ENCODE assay signal across 11 cellular contexts in the genomic region with DNA sequence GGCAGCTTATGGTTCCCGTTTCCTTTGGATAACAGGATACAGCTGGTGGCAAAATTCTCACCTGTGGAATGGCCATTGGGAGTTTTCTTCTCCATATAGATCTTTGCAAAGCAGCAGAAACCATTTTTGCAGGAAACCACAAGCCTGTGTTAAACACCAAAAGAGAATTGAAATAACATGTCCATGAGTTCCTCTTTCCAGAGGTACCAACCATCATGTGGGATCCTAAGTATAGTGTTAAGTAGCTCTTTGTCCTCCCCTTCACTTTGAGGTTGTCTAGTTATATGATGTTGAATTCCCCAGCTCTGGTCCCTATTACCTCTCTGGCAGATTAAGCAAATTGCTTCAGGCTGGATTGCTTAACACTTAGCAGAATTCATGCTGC.
A peak's percentile ranks its signal among the peaks of the same experiment; 100 is the strongest.
DNase-seq lines count a peak whose midpoint lies in the region; ATAC-seq and TF ChIP-seq lines count a peak whose summit lies in the region.
"Had no signal": no experiment of that assay in that cellular context is flagged by ENCODE, and none has a peak within 500 bp of the region (broad histone marks: within the 10 kb centered on the region; RNA-seq: fewer than 3 reads in every experiment).

No MANE protein-coding gene starts in this region.

- WGBS in psoas muscle, 3 donors, result 69 to 78% (median 76%) methylated on average over 1 of the region's 1 CpG

- POLR2A ChIA-PET in CD4-positive, alpha-beta T cell (lab: Charles Lee), result no interaction called here

- H3K4me3 Mint-ChIP-seq in CD4-positive, alpha-beta T cell, result no peak overlapping the region
- H3K4me3 Mint-ChIP-seq: activated naive CD4-positive, alpha-beta T cell treated with anti-CD3 and anti-CD28 coated beads, Interleukin-2, amount 50 U/mL, for 24 hours; neural progenitor cell had no signal

- CTCF ChIA-PET in CD4-positive, alpha-beta T cell (lab: Charles Lee), result interaction anchor here (1.0 to 2.1 kb wide), 2 partner anchors 11 to 144 kb away, joined by 4 to 9 read pairs; no protein-coding TSS in a partner anchor

- H3K4me3 ChIP-seq in psoas muscle, result no peak overlapping the region
- H3K4me3 ChIP-seq: neural progenitor cell had no signal

- H3K36me3 Mint-ChIP-seq in CD4-positive, alpha-beta T cell (ENCODE audit: low read depth), result no peaks in the 10 kb centered on the region
- H3K36me3 Mint-ChIP-seq: neural progenitor cell had no signal

- no peak for DNase-seq in CD4-positive, alpha-beta T cell
- DNase-seq in GM20000 (ENCODE audit: low spot score) (peak; percentile 29), amniotic epithelial cell (ENCODE audit: low read depth) (peak; percentile 26), DMS153 treated with DMSO at 0.1 percent for 48 hours (lab: John Stamatoyannopoulos, UW; ENCODE audit: unreplicated experiment) (no peak), psoas muscle (no peak), GM03348 (ENCODE audit: low spot score) (no peak), OCI-M2 (lab: John Stamatoyannopoulos, UW; ENCODE audit: unreplicated experiment) (no peak)
- DNase-seq: foreskin keratinocyte had no signal

- no peaks in the 10 kb centered on the region for H3K36me3 ChIP-seq in psoas muscle (ENCODE audit: insufficient read depth in 1 of 2, low read depth in 1 of 2)
- H3K36me3 ChIP-seq: neural progenitor cell had no signal

- H3K27me3 ChIP-seq in CD4-positive, alpha-beta T cell (ENCODE audit: control insufficient read depth, insufficient read depth, low read length), result no peaks in the 10 kb centered on the region
- H3K27me3 ChIP-seq in psoas muscle (ENCODE audit: insufficient read depth in 3 of 3, low read length in 2 of 3), result no peaks in the 10 kb centered on the region
- H3K27me3 ChIP-seq: foreskin keratinocyte, neural progenitor cell had no signal

- peak overlapping the region; percentile 29 for H3K27ac Mint-ChIP-seq in CD4-positive, alpha-beta T cell
- H3K27ac Mint-ChIP-seq: activated naive CD4-positive, alpha-beta T cell treated with anti-CD3 and anti-CD28 coated beads, Interleukin-2, amount 50 U/mL, for 24 hours; neural progenitor cell had no signal

- peaks cover 94% of the 10 kb centered on the region for H3K4me1 Mint-ChIP-seq in CD4-positive, alpha-beta T cell (ENCODE audit: low read depth)

- H3K9me3 Mint-ChIP-seq in CD4-positive, alpha-beta T cell, result no peaks in the 10 kb centered on the region
- H3K9me3 Mint-ChIP-seq: activated naive CD4-positive, alpha-beta T cell treated with anti-CD3 and anti-CD28 coated beads, Interleukin-2, amount 50 U/mL, for 24 hours; neural progenitor cell had no signal

- no peaks in the 10 kb centered on the region for H3K27me3 Mint-ChIP-seq in CD4-positive, alpha-beta T cell
- H3K27me3 Mint-ChIP-seq: activated naive CD4-positive, alpha-beta T cell treated with anti-CD3 and anti-CD28 coated beads, Interleukin-2, amount 50 U/mL, for 24 hours had no signal

- H3K27ac ChIP-seq in CD4-positive, alpha-beta T cell (ENCODE audit: low read depth, low read length), result no peak overlapping the region
- no peak overlapping the region for H3K27ac ChIP-seq in psoas muscle
- H3K27ac ChIP-seq: neural progenitor cell had no signal

- intact Hi-C loops in CD4-positive, alpha-beta T cell (cut with DNase I, micrococcal nuclease), result loop anchor here in 1 of 2 experiments (10.0 kb wide), 1 partner anchor 51 kb away; no protein-coding TSS in a partner anchor
- intact Hi-C loops in psoas muscle (cut with DNase I), result no loop called here

- no peaks in the 10 kb centered on the region for H3K9me3 ChIP-seq in CD4-positive, alpha-beta T cell (ENCODE audit: control insufficient read depth, low read length)
- no peaks in the 10 kb centered on the region for H3K9me3 ChIP-seq in psoas muscle

- TF ChIP-seq CTCF in CD4-positive, alpha-beta T cell (IDR thresholded peaks at IDR 0.05), result no peak
- TF ChIP-seq CTCF in GM20000 (IDR thresholded peaks at IDR 0.05; ENCODE audit: extremely low read depth, missing control alignments) (no peak), psoas muscle (IDR thresholded peaks at IDR 0.05) (no peak)

- no peak for ATAC-seq in CD4-positive, alpha-beta T cell (ENCODE audit: poor library complexity)
- ATAC-seq in HG03457 (IDR thresholded peaks at IDR 0.05; ENCODE audit: unreplicated experiment) (peak; percentile 56), psoas muscle (no peak)

- peaks cover 16% of the 10 kb centered on the region for H3K4me1 ChIP-seq in psoas muscle

Comparison
In these comparisons a context has a peak if more than half of its experiments do, and no peak if none do; other contexts are left out.
1. DNase-seq: peak in GM20000 (single experiment) and amniotic epithelial cell (single experiment); none in CD4-positive, alpha-beta T cell (0 of 10), DMS153 treated with DMSO at 0.1 percent for 48 hours (single experiment), psoas muscle (0 of 2), GM03348 (single experiment) and OCI-M2 (single experiment).